In the genomic region with DNA sequence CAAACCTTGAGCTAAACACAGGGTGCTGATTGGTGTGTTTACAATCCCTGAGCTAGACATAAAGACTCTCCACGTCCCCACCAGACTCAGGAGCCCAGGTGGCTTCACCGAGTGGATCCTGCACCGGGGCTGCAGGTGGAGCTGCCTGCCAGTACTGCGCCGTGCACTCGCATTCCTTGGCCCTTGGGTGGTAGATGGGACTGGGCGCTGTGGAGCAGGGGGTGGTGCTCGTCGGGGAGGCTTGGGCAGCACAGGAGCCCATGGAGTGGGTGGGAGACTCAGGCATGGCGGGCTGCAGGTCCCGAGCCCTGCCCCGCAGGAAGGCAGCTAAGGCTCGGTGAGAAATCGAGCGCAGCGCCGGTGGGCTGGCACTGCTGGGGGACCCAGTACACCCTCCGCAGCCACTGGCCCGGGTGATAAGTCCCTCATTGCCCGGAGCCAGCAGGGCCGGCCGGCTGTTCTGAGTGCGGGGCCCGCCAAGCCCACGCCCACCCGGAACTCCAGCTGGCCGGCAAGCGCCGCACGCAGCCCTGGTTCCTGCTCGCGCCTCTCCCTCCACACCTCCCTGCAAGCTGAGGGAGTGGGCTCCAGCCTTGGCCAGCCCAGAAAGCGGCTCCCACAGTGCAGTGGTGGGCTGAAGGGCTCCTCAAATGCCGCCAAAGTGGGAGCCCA, we compare ENCODE assay signal across 6 cellular contexts.
DNase-seq lines count a peak whose midpoint lies in the region; ATAC-seq, FAIRE-seq and TF ChIP-seq lines count a peak whose summit lies in the region.
"Not testable (repeated sequence)": the region's sequence is repeated elsewhere in the genome, so short reads cannot be mapped to it uniquely, and the experiment has no call there.

No MANE protein-coding gene starts in this region.

- not testable (repeated sequence) for TF ChIP-seq POLR2A in spleen (IDR thresholded peaks at IDR 0.05)

- not testable (repeated sequence) for H3K36me3 Mint-ChIP-seq in chondrocyte (ENCODE audit: low read depth)

- WGBS in spleen, 5 donors, result 86 to 96% (median 91%) methylated on average over 1 to 23 of the region's 34 CpGs; no CpG with 5 or more reads in 1 of the 5 donors

- not testable (repeated sequence) for H3K4me1 ChIP-seq in kidney (ENCODE audit: control insufficient read depth in 1 of 2, insufficient read depth in 1 of 2, low read depth in 1 of 2, low read length in 2 of 2); spleen; upper lobe of right lung

- intact Hi-C loops in kidney (cut with DNase I); posterior vena cava (cut with DNase I); spleen (cut with DNase I; ENCODE audit: low total_unique reads); upper lobe of right lung (cut with DNase I): not testable (repeated sequence)

- H3K27ac Mint-ChIP-seq in chondrocyte (ENCODE audit: unreplicated experiment), result not testable (repeated sequence)

- not testable (repeated sequence) for TF ChIP-seq CTCF in chondrocyte (IDR thresholded peaks at IDR 0.05); kidney (IDR thresholded peaks at IDR 0.05; ENCODE audit: borderline replicate concordance, extremely low read depth, insufficient read depth); spleen (IDR thresholded peaks at IDR 0.05 in 8 of 11, conservative IDR thresholded peaks at IDR 0.05 in 3 of 11); upper lobe of right lung (IDR thresholded peaks at IDR 0.05)

- H3K9ac ChIP-seq in kidney (ENCODE audit: low read length in 2 of 2), result not testable (repeated sequence)

- not testable (repeated sequence) for H3K4me1 Mint-ChIP-seq in chondrocyte (ENCODE audit: low read depth)

- H3K36me3 ChIP-seq in kidney (ENCODE audit: control insufficient read depth in 1 of 2, insufficient read depth in 2 of 2, low read length in 2 of 2); spleen; upper lobe of right lung: not testable (repeated sequence)

- not testable (repeated sequence) for H3K27me3 Mint-ChIP-seq in chondrocyte (ENCODE audit: low read depth)

- not testable (repeated sequence) for H3K4me3 ChIP-seq in kidney (ENCODE audit: low read length in 2 of 2); spleen; upper lobe of right lung

- not testable (repeated sequence) for H3K27me3 ChIP-seq in spleen (replicated peaks in 1 of 7); upper lobe of right lung

- H3K4me3 Mint-ChIP-seq in chondrocyte (ENCODE audit: unreplicated experiment), result not testable (repeated sequence)

- FAIRE-seq in kidney (lab: Jason Lieb, UNC), result not testable (repeated sequence)

- peaks cover 61% of the 10 kb centered on the region for H3K9me3 Mint-ChIP-seq in chondrocyte (ENCODE audit: low read depth)

- not testable (repeated sequence) for ATAC-seq in upper lobe of right lung

- peak; percentile 75 for DNase-seq in chondrocyte (ENCODE audit: low spot score)
- DNase-seq in cortex of kidney (lab: John Stamatoyannopoulos, UW), result peak; percentile 1
- DNase-seq in kidney, result peak; percentile 54
- DNase-seq in posterior vena cava (ENCODE audit: low spot score), result peak; percentile 76
- DNase-seq in spleen, result peak; percentile 52
- peak; percentile 25 for DNase-seq in upper lobe of right lung

- H3K9me3 ChIP-seq in kidney (ENCODE audit: control insufficient read depth in 1 of 2, low read length in 2 of 2); spleen; upper lobe of right lung: not testable (repeated sequence)

- H3K27ac ChIP-seq in kidney (ENCODE audit: low read depth in 2 of 2, low read length in 2 of 2); spleen; upper lobe of right lung: not testable (repeated sequence)

Comparison
In these comparisons a context has a peak if more than half of its experiments do, and no peak if none do; other contexts are left out.
1. DNase-seq: peak in every context shown above with its lines; median percentile 76 in posterior vena cava; 75 in chondrocyte; 54 in kidney; 52 in spleen; 25 in upper lobe of right lung; 1 in cortex of kidney.